Comparison of ENCODE assay signal across 14 cellular contexts in the genomic region with DNA sequence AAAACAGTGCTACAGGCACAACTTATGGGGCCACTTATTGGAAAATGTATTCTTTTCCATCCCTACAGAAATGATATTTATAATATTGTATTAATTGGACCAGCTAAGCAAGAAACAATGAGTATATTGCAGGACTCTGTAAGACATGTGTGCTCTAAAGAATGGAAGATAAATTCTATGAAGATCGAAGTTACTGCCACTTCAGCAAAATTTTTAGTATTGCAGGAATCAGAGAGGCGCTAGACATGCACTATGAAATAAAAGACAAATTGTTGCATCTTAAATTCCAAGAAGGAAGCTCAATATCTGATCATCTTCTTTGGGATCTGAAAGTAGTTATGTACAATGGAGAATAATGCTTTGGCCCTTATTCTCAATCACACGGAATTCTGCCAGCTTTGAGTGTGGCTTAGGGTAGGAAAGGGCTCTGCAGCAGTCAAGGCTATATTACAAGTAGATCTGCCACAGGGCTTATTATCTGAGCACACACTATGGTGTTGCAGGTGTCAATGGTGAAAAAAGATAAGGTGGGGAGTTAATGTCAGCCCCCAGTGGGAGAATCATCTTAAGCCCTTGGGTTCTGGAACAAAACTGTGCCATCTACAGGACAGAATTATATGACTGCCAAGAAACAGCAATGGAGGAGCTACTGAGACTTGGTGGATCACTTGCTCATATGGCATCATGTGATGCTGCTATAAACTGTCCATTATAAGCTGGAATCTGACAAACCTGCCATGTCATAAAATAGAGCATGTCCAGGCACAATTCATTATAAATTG.
DNase-seq lines count a peak whose midpoint lies in the region; ATAC-seq, FAIRE-seq and TF ChIP-seq lines count a peak whose summit lies in the region.
"Had no signal": no experiment of that assay in that cellular context is flagged by ENCODE, and none has a peak within 500 bp of the region (broad histone marks: within the 10 kb centered on the region; RNA-seq: fewer than 3 reads in every experiment).

No MANE protein-coding gene starts in this region.

- H4K20me1 ChIP-seq in HepG2 (ENCODE audit: insufficient read depth, low read length) (no peaks in the 10 kb centered on the region), astrocyte (ENCODE audit: insufficient read depth, low read length) (no peaks in the 10 kb centered on the region)
- H4K20me1 ChIP-seq: BLaER1 had no signal

- 2% methylated on average over 3 of the region's 3 CpGs for WGBS in HepG2 (ENCODE audit: low lambda C conversion rate)
- WGBS in right lobe of liver (ENCODE audit: insufficient coverage, low coverage, low lambda C conversion rate, missing lambda C conversion rate) = 86% methylated on average over 3 of the region's 3 CpGs

- H3K36me3 Mint-ChIP-seq in astrocyte (ENCODE audit: low read depth, unreplicated experiment) = no peaks in the 10 kb centered on the region

- H3K9me3 ChIP-seq in HepG2 (ENCODE audit: low read length) = no peaks in the 10 kb centered on the region
- no peaks in the 10 kb centered on the region for H3K9me3 ChIP-seq in right lobe of liver
- H3K9me3 ChIP-seq in astrocyte (ENCODE audit: insufficient read depth, low read depth, low read length) = no peaks in the 10 kb centered on the region
- H3K9me3 ChIP-seq: BLaER1, gastrocnemius medialis had no signal

- no peaks in the 10 kb centered on the region for H3K9me3 Mint-ChIP-seq in astrocyte (ENCODE audit: unreplicated experiment)

- H3K36me3 ChIP-seq in HepG2 (replicated peaks in 1 of 2; ENCODE audit: control insufficient read depth in 1 of 2, insufficient read depth in 2 of 2, low read length in 2 of 2) (no peaks in the 10 kb centered on the region), right lobe of liver (no peaks in the 10 kb centered on the region), astrocyte (ENCODE audit: insufficient read depth, low read length) (no peaks in the 10 kb centered on the region)
- H3K36me3 ChIP-seq: BLaER1, gastrocnemius medialis had no signal

- H3K4me1 Mint-ChIP-seq in astrocyte (ENCODE audit: low read depth, unreplicated experiment) = no peaks in the 10 kb centered on the region

- H3K4me1 ChIP-seq in HepG2 (ENCODE audit: insufficient read depth, low read length) (no peaks in the 10 kb centered on the region), right lobe of liver (peaks cover 0 to 18% (median 7%) of the 10 kb centered on the region in 4 donors), astrocyte (ENCODE audit: insufficient read depth, low read length) (no peaks in the 10 kb centered on the region)
- H3K4me1 ChIP-seq: BLaER1, gastrocnemius medialis had no signal

- intact Hi-C loops in HepG2 (cut with micrococcal nuclease; ENCODE audit: unreplicated experiment) (loop anchor here (5.0 kb wide), 1 partner anchor 568 kb away; no protein-coding TSS in a partner anchor), right lobe of liver (cut with DNase I) (no loop called here)

- H3K27me3 ChIP-seq in HepG2 (ENCODE audit: control insufficient read depth in 1 of 2, insufficient read depth in 2 of 2, low read length in 2 of 2) (no peaks in the 10 kb centered on the region), right lobe of liver (no peaks in the 10 kb centered on the region), astrocyte (ENCODE audit: insufficient read depth, low read length) (no peaks in the 10 kb centered on the region)
- H3K27me3 ChIP-seq: BLaER1, gastrocnemius medialis had no signal

- POLR2A ChIA-PET in HepG2 (lab: Yijun Ruan, JAX) = no interaction called here

- H2AFZ ChIP-seq in HepG2 (ENCODE audit: low read length) = no peak overlapping the region
- no peak overlapping the region for H2AFZ ChIP-seq in astrocyte (ENCODE audit: low read depth, low read length)

- no TSS peak for BruUV-seq in HepG2 (replicated peaks; lab: Mats Ljungman, UMichigan)

- no peak for TF ChIP-seq EP300 in HepG2 (IDR thresholded peaks at IDR 0.05; ENCODE audit: low read depth in 2 of 2, low read length in 2 of 2)
- no peak for TF ChIP-seq EP300 in HepG2 (CRISPR knock-in tag; IDR thresholded peaks at IDR 0.05; ENCODE audit: borderline replicate concordance)

- no peaks in the 10 kb centered on the region for H3K27me3 Mint-ChIP-seq in astrocyte (ENCODE audit: low read depth, unreplicated experiment)

- H3K4me3 ChIP-seq in HepG2 (replicated peaks in 1 of 3; ENCODE audit: insufficient read depth in 1 of 3, low read depth in 2 of 3, low read length in 3 of 3) (no peak overlapping the region), right lobe of liver (no peak overlapping the region), astrocyte (ENCODE audit: insufficient read depth, low read depth, low read length) (no peak overlapping the region)
- H3K4me3 ChIP-seq: BLaER1, gastrocnemius medialis had no signal

- TF ChIP-seq CTCF in HepG2 (CRISPR knock-in tag; IDR thresholded peaks at IDR 0.05) = peak; percentile 38
- TF ChIP-seq CTCF in right lobe of liver (IDR thresholded peaks at IDR 0.05) = peak in 2 of 4 donors; percentile 15 to 31
- peak; percentile 13 for TF ChIP-seq CTCF in astrocyte (IDR thresholded peaks at IDR 0.05; ENCODE audit: insufficient read depth, low read depth, low read length)

- no peak overlapping the region for H3K4me3 Mint-ChIP-seq in astrocyte (ENCODE audit: unreplicated experiment)

- no peak for FAIRE-seq in HepG2 (lab: Jason Lieb, UNC)
- no peak for FAIRE-seq in astrocyte (lab: Jason Lieb, UNC)
- no peak for FAIRE-seq in urothelium cell line (lab: Jason Lieb, UNC)
- FAIRE-seq: TTC549 had no signal

- CTCF ChIA-PET in HepG2 (lab: Yijun Ruan, JAX; ENCODE audit: low intra/inter-chr PET ratio, low total read pairs) = no interaction called here

- ATAC-seq in HepG2 (peak; percentile 64), right lobe of liver (no peak), HG03460 (IDR thresholded peaks at IDR 0.05; ENCODE audit: unreplicated experiment) (peak; percentile 71), HG02870 (IDR thresholded peaks at IDR 0.05; ENCODE audit: unreplicated experiment) (no peak), GM19463 (IDR thresholded peaks at IDR 0.05; ENCODE audit: unreplicated experiment) (no peak)
- ATAC-seq: gastrocnemius medialis had no signal

- H3K4me2 ChIP-seq in HepG2 (ENCODE audit: low read depth, low read length) (no peak overlapping the region), astrocyte (ENCODE audit: low read length) (no peak overlapping the region)
- H3K4me2 ChIP-seq: BLaER1 had no signal

- no peak overlapping the region for H3K27ac Mint-ChIP-seq in astrocyte (ENCODE audit: unreplicated experiment)

- TF ChIP-seq POLR2A in HepG2 (IDR thresholded peaks at IDR 0.05; ENCODE audit: insufficient read depth in 1 of 2, low read depth in 2 of 2, low read length in 2 of 2) (no peak), right lobe of liver (IDR thresholded peaks at IDR 0.05) (no peak)

- DNase-seq in HepG2 (ENCODE audit: low spot score) (peak; percentile 5), right lobe of liver (no peak), astrocyte (ENCODE audit: low read depth) (no peak), urothelium cell line (ENCODE audit: low spot score) (peak; percentile 9), OCI-M2 (lab: John Stamatoyannopoulos, UW; ENCODE audit: unreplicated experiment) (no peak)
- DNase-seq: gastrocnemius medialis; NCI-H1092; occipital lobe; stimulated activated CD8-positive, alpha-beta memory T cell treated with anti-CD3 and anti-CD28 coated beads, Interleukin-4, amount 100 ng/mL, for 48 hours had no signal

- H3K79me2 ChIP-seq in HepG2 (ENCODE audit: insufficient read depth, low read length) (no peaks in the 10 kb centered on the region), astrocyte (ENCODE audit: insufficient read depth, low read length) (no peaks in the 10 kb centered on the region)

- in situ Hi-C loops in HepG2 (cut with HindIII; ENCODE audit: extremely low pct_ligation_motif_present, low pct_unique_long_range_greater_than_20kb) = no loop called here

- H3K27ac ChIP-seq in HepG2 (ENCODE audit: extremely low read length, insufficient read depth, low read length) = no peak overlapping the region
- H3K27ac ChIP-seq in right lobe of liver = no peak overlapping the region
- H3K27ac ChIP-seq in astrocyte (ENCODE audit: low read depth, low read length) = no peak overlapping the region
- H3K27ac ChIP-seq: BLaER1, gastrocnemius medialis had no signal

- TF ChIP-seq RAD21 in HepG2 (CRISPR knock-in tag; IDR thresholded peaks at IDR 0.05) = no peak

- H3K9ac ChIP-seq in HepG2 (ENCODE audit: insufficient read depth, low read depth, low read length) (no peak overlapping the region), astrocyte (ENCODE audit: low read length) (no peak overlapping the region)
- H3K9ac ChIP-seq: BLaER1 had no signal

TF ChIP-seq in HepG2, 621 proteins besides CTCF, POLR2A, EP300 and RAD21:
- no peak for TF ChIP-seq ZNF121 (CRISPR knock-in tag; IDR thresholded peaks at IDR 0.05)
- TF ChIP-seq MAFK (conservative IDR thresholded peaks at IDR 0.05 in 1 of 2, IDR thresholded peaks at IDR 0.05 in 1 of 2; ENCODE audit: low read length in 2 of 2) = peak; percentile 68 to 78
- peak; percentile 75 for TF ChIP-seq MAFF (IDR thresholded peaks at IDR 0.05; ENCODE audit: low read depth, low read length)

Comparison
In these comparisons a context has a peak if more than half of its experiments do, and no peak if none do; other contexts are left out.
1. ATAC-seq: peak in HepG2 (single experiment) and HG03460 (single experiment); none in right lobe of liver (0 of 4), HG02870 (single experiment) and GM19463 (single experiment).
2. DNase-seq: peak in HepG2 (single experiment) and urothelium cell line (single experiment); none in right lobe of liver (0 of 3), astrocyte (single experiment) and OCI-M2 (single experiment).